ENCODE assay signal across 35 cellular contexts in the genomic region with DNA sequence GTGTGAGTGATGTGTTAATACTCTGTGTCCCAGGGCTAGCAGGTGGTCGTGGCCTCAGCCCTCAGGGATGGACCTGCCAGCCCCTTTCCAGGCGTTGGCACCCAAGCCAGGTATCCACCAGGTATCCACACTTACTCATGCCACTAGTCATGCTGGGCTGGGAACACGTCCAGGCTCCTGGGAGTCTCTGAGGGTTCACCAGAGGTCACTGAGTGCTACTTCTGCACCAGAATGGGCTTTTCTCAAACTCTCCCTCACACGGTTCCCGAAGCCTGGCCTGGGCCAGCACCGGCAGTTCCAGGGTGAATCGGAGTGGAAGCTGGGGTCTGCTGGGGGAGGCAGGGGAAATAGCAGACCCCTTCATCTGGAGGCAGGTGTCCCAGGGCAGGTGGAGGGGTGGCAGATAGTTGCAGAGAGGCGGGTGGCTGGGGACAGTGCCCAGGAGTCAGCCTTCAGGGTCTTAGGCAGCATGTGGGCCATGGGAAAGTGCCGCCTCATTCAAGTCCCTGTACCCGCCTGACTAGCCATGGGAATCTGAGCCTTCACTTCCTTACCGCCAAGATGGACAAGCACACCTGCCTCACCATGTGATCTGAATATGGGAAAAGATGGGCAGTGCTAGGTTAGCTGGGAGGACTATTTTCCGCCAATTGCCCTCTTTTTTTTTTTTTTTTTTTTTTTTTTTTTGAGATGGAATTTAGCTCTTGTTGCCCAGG.
DNase-seq lines count a peak whose midpoint lies in the region; ATAC-seq, FAIRE-seq and TF ChIP-seq lines count a peak whose summit lies in the region.
"Had no signal": no experiment of that assay in that cellular context is flagged by ENCODE, and none has a peak within 500 bp of the region (broad histone marks: within the 10 kb centered on the region; RNA-seq: fewer than 3 reads in every experiment).

No MANE protein-coding gene starts in this region.

- no peaks in the 10 kb centered on the region for H3K27me3 ChIP-seq in H1 (replicated peaks in 1 of 4; ENCODE audit: control insufficient read depth in 3 of 4, extremely low read depth in 1 of 4, insufficient read depth in 3 of 4, low read length in 3 of 4)
- no peaks in the 10 kb centered on the region for H3K27me3 ChIP-seq in skeletal muscle tissue (ENCODE audit: control insufficient read depth in 3 of 3, insufficient read depth in 3 of 3, low read length in 3 of 3)
- H3K27me3 ChIP-seq: esophagus muscularis mucosa, heart left ventricle, sigmoid colon, stomach, tibial nerve had no signal

- no peak overlapping the region for H2BK120ac ChIP-seq in H1 (replicated peaks; ENCODE audit: low read depth, low read length)

- H3K27ac ChIP-seq in H1 (ENCODE audit: low read depth, low read length) (no peak overlapping the region), skeletal muscle tissue (ENCODE audit: low read depth, low read length) (peak overlapping the region; percentile 51)
- H3K27ac ChIP-seq: esophagus muscularis mucosa, heart left ventricle, lower lobe of right lung, prostate gland, sigmoid colon, stomach, tibial nerve had no signal

- no peak for FAIRE-seq in H1 (lab: Jason Lieb, UNC)

- no peak overlapping the region for H3K4me3 Mint-ChIP-seq in activated CD4-positive, alpha-beta T cell treated with anti-CD3 and anti-CD28 coated beads, Interleukin-2, amount 10 ng/mL, durations not matched to agents 7 days and 5 days
- no peak overlapping the region for H3K4me3 Mint-ChIP-seq in activated CD4-positive, alpha-beta T cell treated with anti-CD3 and anti-CD28 coated beads for 36 hours
- H3K4me3 Mint-ChIP-seq: activated CD8-positive, alpha-beta T cell treated with anti-CD3 and anti-CD28 coated beads for 36 hours; activated T-helper 1 cell treated with anti-CD3 and anti-CD28 coated beads, Interleukin-12 subunit alpha, Interleukin-12 subunit beta, Interleukin-2, Interleukin-4 antibody, amounts not matched to agents 30 ng/mL and 10 ng/mL and 1 ng/mL, durations not matched to agents 14 hours and 24 hours and 36 hours; CD4-positive, CD25-positive, alpha-beta regulatory T cell; endodermal cell; GM23338; naive thymus-derived CD8-positive, alpha-beta T cell; T-helper 17 cell had no signal

- no peak overlapping the region for H2AFZ ChIP-seq in H1 (ENCODE audit: low read length)
- H2AFZ ChIP-seq: GM23338 had no signal

- WGBS in H1 (ENCODE audit: extremely low coverage in 1 of 2, insufficient coverage in 1 of 2, insufficient read length in 1 of 2, insufficient replicate concordance in 2 of 2, low coverage in 1 of 2, low lambda C conversion rate in 2 of 2, missing lambda C conversion rate in 1 of 2), 2 experiments, result 88% methylated on average over 11 of the region's 12 CpGs; no CpG with 5 or more reads in 1 of the 2 experiments

- no peaks in the 10 kb centered on the region for H3K36me3 Mint-ChIP-seq in activated CD4-positive, alpha-beta T cell treated with anti-CD3 and anti-CD28 coated beads, Interleukin-2, amount 10 ng/mL, durations not matched to agents 7 days and 5 days (ENCODE audit: low read depth)
- H3K36me3 Mint-ChIP-seq in activated CD4-positive, alpha-beta T cell treated with anti-CD3 and anti-CD28 coated beads for 36 hours (ENCODE audit: low read depth), result no peaks in the 10 kb centered on the region
- H3K36me3 Mint-ChIP-seq: CD4-positive, CD25-positive, alpha-beta regulatory T cell; naive thymus-derived CD8-positive, alpha-beta T cell had no signal

- no peaks in the 10 kb centered on the region for H3K4me1 Mint-ChIP-seq in activated CD4-positive, alpha-beta T cell treated with anti-CD3 and anti-CD28 coated beads, Interleukin-2, amount 10 ng/mL, durations not matched to agents 7 days and 5 days
- H3K4me1 Mint-ChIP-seq in activated CD4-positive, alpha-beta T cell treated with anti-CD3 and anti-CD28 coated beads for 36 hours, result no peaks in the 10 kb centered on the region
- H3K4me1 Mint-ChIP-seq: CD4-positive, CD25-positive, alpha-beta regulatory T cell; endodermal cell; GM23338 had no signal

- no peak overlapping the region for H4K91ac ChIP-seq in H1 (replicated peaks; ENCODE audit: insufficient read length, low read length)

- H3K4me3 ChIP-seq in H1 (ENCODE audit: extremely low read depth in 1 of 4, insufficient read depth in 2 of 4, low read depth in 3 of 4, low read length in 4 of 4) (no peak overlapping the region), skeletal muscle tissue (ENCODE audit: low read length in 3 of 3) (no peak overlapping the region)
- H3K4me3 ChIP-seq: esophagus muscularis mucosa, GM23338, heart left ventricle, lower lobe of right lung, prostate gland, sigmoid colon, stomach, tibial nerve had no signal

- intact Hi-C loops in activated CD4-positive, alpha-beta T cell treated with anti-CD3 and anti-CD28 coated beads for 36 hours (cut with DNase I, micrococcal nuclease), result no loop called here

- DNase-seq in activated CD4-positive, alpha-beta T cell treated with anti-CD3 and anti-CD28 coated beads, Interleukin-2, amount 10 ng/mL, durations not matched to agents 7 days and 5 days, result no peak
- no peak for DNase-seq in activated CD4-positive, alpha-beta T cell treated with anti-CD3 and anti-CD28 coated beads for 36 hours
- DNase-seq in NCI-H2196 treated with DMSO at 0.1 percent for 48 hours (lab: John Stamatoyannopoulos, UW; ENCODE audit: unreplicated experiment), result peak; percentile 10
- DNase-seq in H1 (ENCODE audit: low read depth in 1 of 2, low spot score in 2 of 2), result no peak
- no peak for DNase-seq in NCI-H1930 (lab: John Stamatoyannopoulos, UW)
- DNase-seq: activated CD4-positive, alpha-beta T cell treated with anti-CD3 and anti-CD28 coated beads for 1 hour; activated CD8-positive, alpha-beta memory T cell treated with anti-CD3 and anti-CD28 coated beads, Interleukin-2, amount 50 U/mL, for 48 hours; activated CD8-positive, alpha-beta T cell treated with anti-CD3 and anti-CD28 coated beads for 36 hours; activated naive CD4-positive, alpha-beta T cell treated with Interleukin-2 at 50 U/mL for 16 hours; AML-193; CD4-positive, CD25-positive, alpha-beta regulatory T cell; dermis blood vessel endothelial cell; endodermal cell; foreskin fibroblast; heart left ventricle; islet precursor cell; lower lobe of right lung; naive thymus-derived CD8-positive, alpha-beta T cell; NCI-H1048; NCI-H1694 treated with DMSO at 0.1 percent for 48 hours; NCI-H226; NCI-H82; RPMI8226; sigmoid colon; stimulated activated CD4-positive, alpha-beta T cell treated with anti-CD3 and anti-CD28 coated beads, Interleukin-4, amount 100 ng/mL, for 1 hour; stomach; T-helper 17 cell had no signal

- no peak overlapping the region for H2BK15ac ChIP-seq in H1 (ENCODE audit: low read length)

- H2BK5ac ChIP-seq in H1 (ENCODE audit: low read depth, low read length), result no peak overlapping the region

- CTCF ChIA-PET in activated CD4-positive, alpha-beta T cell treated with anti-CD3 and anti-CD28 coated beads, Interleukin-2, amount 10 ng/mL, durations not matched to agents 7 days and 5 days (lab: Charles Lee), result interaction anchor here (0.6 to 0.8 kb wide), 2 partner anchors 74 to 740 kb away, joined by 3 to 4 read pairs; no protein-coding TSS in a partner anchor
- CTCF ChIA-PET in activated CD4-positive, alpha-beta T cell treated with anti-CD3 and anti-CD28 coated beads for 36 hours (lab: Charles Lee), result no interaction called here
- CTCF ChIA-PET in H1 (lab: Charles Lee; ENCODE audit: partially characterized antibody), result interaction anchor here (0.6 to 1.6 kb wide), 4 partner anchors 10 to 357 kb away, joined by 3 to 4 read pairs (median 4); no protein-coding TSS in a partner anchor

- H3K9ac ChIP-seq in H1 (replicated peaks in 1 of 4; ENCODE audit: extremely low read depth in 1 of 4, low read depth in 3 of 4, low read length in 3 of 4), result no peak overlapping the region
- no peak overlapping the region for H3K9ac ChIP-seq in skeletal muscle tissue (ENCODE audit: low read depth in 1 of 3, low read length in 3 of 3)

- no peak for ATAC-seq in activated CD4-positive, alpha-beta T cell treated with anti-CD3 and anti-CD28 coated beads for 36 hours
- ATAC-seq in GM21786 (IDR thresholded peaks at IDR 0.05; ENCODE audit: unreplicated experiment) (no peak), HG03565 (IDR thresholded peaks at IDR 0.05; ENCODE audit: unreplicated experiment) (no peak)
- ATAC-seq: activated CD8-positive, alpha-beta T cell treated with anti-CD3 and anti-CD28 coated beads for 36 hours; GM23338; heart left ventricle; lower lobe of right lung; naive thymus-derived CD8-positive, alpha-beta T cell; T-helper 17 cell had no signal

- no peaks in the 10 kb centered on the region; the same call in 1 of the 2 replicates for H3K79me1 ChIP-seq in H1 (ENCODE audit: low read depth, low read length)

- no peaks in the 10 kb centered on the region for H4K20me1 ChIP-seq in H1 (replicated peaks in 1 of 2; ENCODE audit: control insufficient read depth in 1 of 2, insufficient read depth in 2 of 2, low read length in 2 of 2)

- no peak overlapping the region for H4K5ac ChIP-seq in H1 (ENCODE audit: insufficient read length, low read depth, low read length)

- H3K4me2 ChIP-seq in H1 (ENCODE audit: insufficient read depth in 1 of 2, low read depth in 2 of 2, low read length in 2 of 2), result no peak overlapping the region
- H3K4me2 ChIP-seq: GM23338 had no signal

- no peak for TF ChIP-seq EP300 in H1 (IDR thresholded peaks at IDR 0.05; ENCODE audit: borderline replicate concordance in 1 of 2, low read depth in 2 of 2, low read length in 2 of 2)

- no peaks in the 10 kb centered on the region for H3K27me3 Mint-ChIP-seq in activated CD4-positive, alpha-beta T cell treated with anti-CD3 and anti-CD28 coated beads, Interleukin-2, amount 10 ng/mL, durations not matched to agents 7 days and 5 days
- H3K27me3 Mint-ChIP-seq in activated CD4-positive, alpha-beta T cell treated with anti-CD3 and anti-CD28 coated beads for 36 hours, result no peaks in the 10 kb centered on the region
- H3K27me3 Mint-ChIP-seq: CD4-positive, CD25-positive, alpha-beta regulatory T cell; naive thymus-derived CD8-positive, alpha-beta T cell; T-helper 17 cell had no signal

- no peak overlapping the region for H2BK20ac ChIP-seq in H1 (ENCODE audit: low read length)

- H3K23me2 ChIP-seq in H1 (ENCODE audit: low read depth, low read length), result no peaks in the 10 kb centered on the region

- H3K4me1 ChIP-seq in H1 (replicated peaks in 1 of 4; ENCODE audit: control insufficient read depth in 3 of 4, insufficient read depth in 4 of 4, low read length in 3 of 4), result no peaks in the 10 kb centered on the region
- H3K4me1 ChIP-seq in skeletal muscle tissue (ENCODE audit: control insufficient read depth in 3 of 3, insufficient read depth in 3 of 3, low read length in 3 of 3), result peaks cover 2 to 8% (median 7%) of the 10 kb centered on the region in 3 donors
- H3K4me1 ChIP-seq: esophagus muscularis mucosa, heart left ventricle, lower lobe of right lung, prostate gland, sigmoid colon, stomach, tibial nerve had no signal

- no peak overlapping the region for H3K14ac ChIP-seq in H1 (ENCODE audit: insufficient read length)

- TF ChIP-seq CTCF in H1 (IDR thresholded peaks at IDR 0.05; ENCODE audit: control extremely low read depth in 1 of 3, insufficient read depth in 1 of 3, low read depth in 1 of 3, low read length in 3 of 3), result no peak

- H3K4ac ChIP-seq in H1 (replicated peaks; ENCODE audit: insufficient read length, low read depth, low read length), result no peak overlapping the region

- H3K27ac Mint-ChIP-seq in activated CD4-positive, alpha-beta T cell treated with anti-CD3 and anti-CD28 coated beads, Interleukin-2, amount 10 ng/mL, durations not matched to agents 7 days and 5 days, result peak overlapping the region; percentile 50
- H3K27ac Mint-ChIP-seq in activated CD4-positive, alpha-beta T cell treated with anti-CD3 and anti-CD28 coated beads for 36 hours, result no peak overlapping the region
- H3K27ac Mint-ChIP-seq: activated CD8-positive, alpha-beta T cell treated with anti-CD3 and anti-CD28 coated beads for 36 hours; activated T-helper 1 cell treated with anti-CD3 and anti-CD28 coated beads, Interleukin-12 subunit alpha, Interleukin-12 subunit beta, Interleukin-2, Interleukin-4 antibody, amounts not matched to agents 30 ng/mL and 10 ng/mL and 1 ng/mL, durations not matched to agents 14 hours and 24 hours and 36 hours; CD4-positive, CD25-positive, alpha-beta regulatory T cell; endodermal cell; GM23338; T-helper 17 cell had no signal

- no peak overlapping the region for H3K23ac ChIP-seq in H1 (ENCODE audit: insufficient read length)

- no peak overlapping the region for H3K56ac ChIP-seq in H1 (replicated peaks; ENCODE audit: insufficient read length, low read depth, low read length)

- no peak for TF ChIP-seq POLR2A in H1 (IDR thresholded peaks at IDR 0.05; ENCODE audit: control extremely low read depth in 1 of 2, low read depth in 2 of 2, low read length in 2 of 2)

- no peaks in the 10 kb centered on the region for H3K79me2 ChIP-seq in H1 (ENCODE audit: control insufficient read depth in 1 of 2, insufficient read depth in 2 of 2, low read length in 2 of 2)

- no peaks in the 10 kb centered on the region for H3K9me3 Mint-ChIP-seq in activated CD4-positive, alpha-beta T cell treated with anti-CD3 and anti-CD28 coated beads, Interleukin-2, amount 10 ng/mL, durations not matched to agents 7 days and 5 days
- H3K9me3 Mint-ChIP-seq in activated CD4-positive, alpha-beta T cell treated with anti-CD3 and anti-CD28 coated beads for 36 hours (ENCODE audit: low read depth), result no peaks in the 10 kb centered on the region
- H3K9me3 Mint-ChIP-seq: activated CD8-positive, alpha-beta T cell treated with anti-CD3 and anti-CD28 coated beads for 36 hours; activated T-helper 1 cell treated with anti-CD3 and anti-CD28 coated beads, Interleukin-12 subunit alpha, Interleukin-12 subunit beta, Interleukin-2, Interleukin-4 antibody, amounts not matched to agents 30 ng/mL and 10 ng/mL and 1 ng/mL, durations not matched to agents 14 hours and 24 hours and 36 hours; CD4-positive, CD25-positive, alpha-beta regulatory T cell; endodermal cell; GM23338; naive thymus-derived CD8-positive, alpha-beta T cell had no signal

- peak overlapping the region; percentile 68; the same call in 1 of the 2 replicates for H4K8ac ChIP-seq in H1 (ENCODE audit: extremely low read depth, insufficient read depth, low read length)

- no peak for TF ChIP-seq RAD21 in H1 (IDR thresholded peaks at IDR 0.05 in 1 of 2, conservative IDR thresholded peaks at IDR 0.05 in 1 of 2; ENCODE audit: low read depth in 2 of 2, low read length in 2 of 2)

- H3K36me3 ChIP-seq in H1 (ENCODE audit: control insufficient read depth in 2 of 4, insufficient read depth in 4 of 4, low read length in 3 of 4) (peaks cover 8 to 19% (median 11%) of the 10 kb centered on the region in 4 experiments; a peak in 6 of 8 replicates), skeletal muscle tissue (ENCODE audit: control insufficient read depth in 3 of 3, insufficient read depth in 3 of 3, low read length in 3 of 3) (peaks cover 17 to 22% (median 20%) of the 10 kb centered on the region in 3 donors)

- H3K18ac ChIP-seq in H1 (ENCODE audit: extremely low read depth, low read length), result no peak overlapping the region

- POLR2A ChIA-PET in activated CD4-positive, alpha-beta T cell treated with anti-CD3 and anti-CD28 coated beads, Interleukin-2, amount 10 ng/mL, durations not matched to agents 7 days and 5 days (lab: Charles Lee), result no interaction called here
- POLR2A ChIA-PET in activated CD4-positive, alpha-beta T cell treated with anti-CD3 and anti-CD28 coated beads for 36 hours (lab: Charles Lee), result no interaction called here
- POLR2A ChIA-PET in H1 (lab: Charles Lee; ENCODE audit: partially characterized antibody), result no interaction called here

- H2BK12ac ChIP-seq in H1 (ENCODE audit: low read depth, low read length), result no peak overlapping the region

- H3K9me3 ChIP-seq in H1 (ENCODE audit: insufficient read depth in 2 of 2, low read depth in 1 of 2, low read length in 1 of 2) (no peaks in the 10 kb centered on the region), skeletal muscle tissue (ENCODE audit: control insufficient read depth in 3 of 3, low read length in 3 of 3) (no peaks in the 10 kb centered on the region)
- H3K9me3 ChIP-seq: esophagus muscularis mucosa, heart left ventricle, lower lobe of right lung, prostate gland, sigmoid colon, stomach, tibial nerve had no signal

- H2AK5ac ChIP-seq in H1 (ENCODE audit: low read depth, low read length), result no peak overlapping the region
